ENCODE assay signal across 11 cellular contexts in the genomic region with DNA sequence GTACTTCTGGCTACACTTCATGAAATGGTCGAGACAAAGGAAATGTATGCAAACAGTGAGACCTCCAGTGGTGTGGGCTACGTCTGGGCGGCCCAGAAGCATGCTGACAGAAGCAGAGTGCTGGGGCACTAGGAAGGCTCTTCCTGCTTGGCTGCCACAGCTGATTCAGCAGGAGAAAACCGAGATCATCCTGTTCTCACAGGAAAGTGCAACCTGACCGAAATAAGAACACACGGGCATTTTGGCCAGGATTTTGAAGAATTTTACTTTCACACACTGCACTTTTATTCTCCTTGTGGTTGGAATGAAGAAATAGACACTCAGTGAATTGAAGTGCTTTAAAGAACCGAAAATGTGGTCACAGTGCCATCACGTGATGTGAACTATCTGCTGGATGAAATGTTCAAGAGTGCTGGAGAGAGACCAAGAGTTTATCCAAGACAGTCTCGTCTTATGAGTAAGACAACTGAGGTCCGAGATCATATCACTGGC.
DNase-seq lines count a peak whose midpoint lies in the region; ATAC-seq and TF ChIP-seq lines count a peak whose summit lies in the region.
"Had no signal": no experiment of that assay in that cellular context is flagged by ENCODE, and none has a peak within 500 bp of the region (broad histone marks: within the 10 kb centered on the region; RNA-seq: fewer than 3 reads in every experiment).

No MANE protein-coding gene starts in this region.

- H3K4me1 ChIP-seq in left ventricle myocardium inferior (peaks cover 32% of the 10 kb centered on the region), adipocyte (ENCODE audit: control insufficient read depth, insufficient read depth, low read length) (peaks cover 31% of the 10 kb centered on the region), hepatocyte (ENCODE audit: insufficient read depth) (peaks cover 22% of the 10 kb centered on the region), upper lobe of left lung (peaks cover 0 to 9% (median 2%) of the 10 kb centered on the region in 4 donors)

- no peaks in the 10 kb centered on the region for H3K79me2 ChIP-seq in hepatocyte

- no peaks in the 10 kb centered on the region for H3K4me1 Mint-ChIP-seq in activated CD4-positive, alpha-beta T cell treated with anti-CD3 and anti-CD28 coated beads, Interleukin-2, amount 10 ng/mL, durations not matched to agents 24 days and 14 days
- no peaks in the 10 kb centered on the region for H3K4me1 Mint-ChIP-seq in stimulated activated memory B cell treated with anti-CD40 and anti-IgM and Interleukin-4, amounts not matched to agents 10 μg/mL and 1 μg/mL and 100 μg/mL, for 72 hours
- H3K4me1 Mint-ChIP-seq: stimulated activated effector memory CD8-positive, alpha-beta T cell treated with anti-CD3 and anti-CD28 coated beads, Interleukin-12 subunit alpha, Interleukin-12 subunit beta, amount 100 ng/mL, for 72 hours had no signal

- 38% methylated on average over 10 of the region's 10 CpGs for WGBS in hepatocyte (ENCODE audit: low lambda C conversion rate, missing lambda C conversion rate)
- 29 to 39% methylated on average over 10 of the region's 10 CpGs for WGBS in upper lobe of left lung, 2 donors

- H3K9me3 ChIP-seq in left ventricle myocardium inferior (replicated peaks) = no peaks in the 10 kb centered on the region
- H3K9me3 ChIP-seq in adipocyte (ENCODE audit: control insufficient read depth, low read length) = no peaks in the 10 kb centered on the region
- H3K9me3 ChIP-seq in hepatocyte (ENCODE audit: low read depth) = no peaks in the 10 kb centered on the region
- H3K9me3 ChIP-seq in upper lobe of left lung = no peaks in the 10 kb centered on the region
- H3K9me3 ChIP-seq: sigmoid colon had no signal

- intact Hi-C loops in Right ventricle myocardium inferior (cut with DNase I) = loop anchor here (2.0 kb wide), 1 partner anchor 31 kb away; no protein-coding TSS in a partner anchor
- intact Hi-C loops in left ventricle myocardium inferior (cut with micrococcal nuclease) = no loop called here
- intact Hi-C loops in activated CD4-positive, alpha-beta T cell treated with anti-CD3 and anti-CD28 coated beads, Interleukin-2, amount 10 ng/mL, durations not matched to agents 24 days and 14 days (cut with micrococcal nuclease) = no loop called here

- H3K36me3 ChIP-seq in left ventricle myocardium inferior (no peaks in the 10 kb centered on the region), adipocyte (ENCODE audit: control insufficient read depth, insufficient read depth, low read length, severe bottlenecking) (no peaks in the 10 kb centered on the region), hepatocyte (replicated peaks; ENCODE audit: insufficient read depth, low read depth) (no peaks in the 10 kb centered on the region), upper lobe of left lung (no peaks in the 10 kb centered on the region)
- H3K36me3 ChIP-seq: sigmoid colon had no signal

- TF ChIP-seq POLR2A in upper lobe of left lung (IDR thresholded peaks at IDR 0.05) = no peak

- no peak overlapping the region for H3K9ac ChIP-seq in adipocyte (ENCODE audit: low read length)

- H3K4me3 ChIP-seq in left ventricle myocardium inferior (no peak overlapping the region), adipocyte (ENCODE audit: low read length) (peak overlapping the region; percentile 65), hepatocyte (no peak overlapping the region), upper lobe of left lung (no peak overlapping the region)
- H3K4me3 ChIP-seq: sigmoid colon had no signal

- H3K4me3 Mint-ChIP-seq in activated CD4-positive, alpha-beta T cell treated with anti-CD3 and anti-CD28 coated beads, Interleukin-2, amount 10 ng/mL, durations not matched to agents 24 days and 14 days = no peak overlapping the region
- H3K4me3 Mint-ChIP-seq in stimulated activated memory B cell treated with anti-CD40 and anti-IgM and Interleukin-4, amounts not matched to agents 10 μg/mL and 1 μg/mL and 100 μg/mL, for 72 hours = no peak overlapping the region
- H3K4me3 Mint-ChIP-seq: stimulated activated effector memory CD8-positive, alpha-beta T cell treated with anti-CD3 and anti-CD28 coated beads, Interleukin-12 subunit alpha, Interleukin-12 subunit beta, amount 100 ng/mL, for 72 hours had no signal

- TF ChIP-seq CTCF in left ventricle myocardium inferior (IDR thresholded peaks at IDR 0.05; ENCODE audit: borderline replicate concordance) = no peak
- TF ChIP-seq CTCF in hepatocyte (IDR thresholded peaks at IDR 0.05; ENCODE audit: poor library complexity) = peak; percentile 23
- peak in 4 of 6 experiments; percentile 6 to 56 (median 18) for TF ChIP-seq CTCF in upper lobe of left lung (IDR thresholded peaks at IDR 0.05)

- no peak for DNase-seq in Right ventricle myocardium inferior (ENCODE audit: missing footprints)
- DNase-seq in left ventricle myocardium inferior = no peak
- DNase-seq in adipocyte (ENCODE audit: low read depth) = no peak
- DNase-seq in hepatocyte (ENCODE audit: low spot score) = peak; percentile 45
- no peak for DNase-seq in upper lobe of left lung
- no peak for DNase-seq in NCI-H526 (lab: John Stamatoyannopoulos, UW)
- DNase-seq in activated CD4-positive, alpha-beta T cell treated with anti-CD3 and anti-CD28 coated beads, Interleukin-2, amount 10 ng/mL, durations not matched to agents 24 days and 14 days = no peak
- DNase-seq: SIG-M5, sigmoid colon had no signal

- TF ChIP-seq EP300 in upper lobe of left lung (IDR thresholded peaks at IDR 0.05) = no peak

- H3K27me3 ChIP-seq in left ventricle myocardium inferior (ENCODE audit: low read depth) = no peaks in the 10 kb centered on the region
- no peaks in the 10 kb centered on the region for H3K27me3 ChIP-seq in adipocyte (replicated peaks; ENCODE audit: control insufficient read depth, insufficient read depth, low read length)
- no peaks in the 10 kb centered on the region for H3K27me3 ChIP-seq in hepatocyte
- H3K27me3 ChIP-seq in upper lobe of left lung = no peaks in the 10 kb centered on the region
- H3K27me3 ChIP-seq: sigmoid colon had no signal

- H3K27ac ChIP-seq in left ventricle myocardium inferior (replicated peaks) = no peak overlapping the region
- no peak overlapping the region for H3K27ac ChIP-seq in hepatocyte
- H3K27ac ChIP-seq in upper lobe of left lung = peak overlapping the region in 2 of 4 donors; percentile 0 to 42

- H4K20me1 ChIP-seq in hepatocyte (ENCODE audit: insufficient read depth, poor library complexity, severe bottlenecking) = no peaks in the 10 kb centered on the region

- peak; percentile 65 for ATAC-seq in Right ventricle myocardium inferior
- ATAC-seq in upper lobe of left lung (ENCODE audit: low FRiP score in 2 of 2) = peak in 1 of 2 donors; percentile 35
- ATAC-seq in stimulated activated memory B cell treated with anti-CD40 and anti-IgM and Interleukin-4, amounts not matched to agents 10 μg/mL and 1 μg/mL and 100 μg/mL, for 72 hours = no peak
- ATAC-seq: stimulated activated effector memory CD8-positive, alpha-beta T cell treated with anti-CD3 and anti-CD28 coated beads, Interleukin-12 subunit alpha, Interleukin-12 subunit beta, amount 100 ng/mL, for 72 hours had no signal

- no peaks in the 10 kb centered on the region for H3K9me3 Mint-ChIP-seq in activated CD4-positive, alpha-beta T cell treated with anti-CD3 and anti-CD28 coated beads, Interleukin-2, amount 10 ng/mL, durations not matched to agents 24 days and 14 days
- peaks cover 3% of the 10 kb centered on the region for H3K9me3 Mint-ChIP-seq in stimulated activated memory B cell treated with anti-CD40 and anti-IgM and Interleukin-4, amounts not matched to agents 10 μg/mL and 1 μg/mL and 100 μg/mL, for 72 hours
- H3K9me3 Mint-ChIP-seq: stimulated activated effector memory CD8-positive, alpha-beta T cell treated with anti-CD3 and anti-CD28 coated beads, Interleukin-12 subunit alpha, Interleukin-12 subunit beta, amount 100 ng/mL, for 72 hours had no signal

- no peaks in the 10 kb centered on the region for H3K36me3 Mint-ChIP-seq in activated CD4-positive, alpha-beta T cell treated with anti-CD3 and anti-CD28 coated beads, Interleukin-2, amount 10 ng/mL, durations not matched to agents 24 days and 14 days (ENCODE audit: low read depth)
- H3K36me3 Mint-ChIP-seq in stimulated activated memory B cell treated with anti-CD40 and anti-IgM and Interleukin-4, amounts not matched to agents 10 μg/mL and 1 μg/mL and 100 μg/mL, for 72 hours = no peaks in the 10 kb centered on the region
- H3K36me3 Mint-ChIP-seq: stimulated activated effector memory CD8-positive, alpha-beta T cell treated with anti-CD3 and anti-CD28 coated beads, Interleukin-12 subunit alpha, Interleukin-12 subunit beta, amount 100 ng/mL, for 72 hours had no signal

- no peak overlapping the region for H3K27ac Mint-ChIP-seq in activated CD4-positive, alpha-beta T cell treated with anti-CD3 and anti-CD28 coated beads, Interleukin-2, amount 10 ng/mL, durations not matched to agents 24 days and 14 days
- no peak overlapping the region for H3K27ac Mint-ChIP-seq in stimulated activated memory B cell treated with anti-CD40 and anti-IgM and Interleukin-4, amounts not matched to agents 10 μg/mL and 1 μg/mL and 100 μg/mL, for 72 hours
- H3K27ac Mint-ChIP-seq: stimulated activated effector memory CD8-positive, alpha-beta T cell treated with anti-CD3 and anti-CD28 coated beads, Interleukin-12 subunit alpha, Interleukin-12 subunit beta, amount 100 ng/mL, for 72 hours had no signal

- H2AFZ ChIP-seq in hepatocyte = no peak overlapping the region

- H3K27me3 Mint-ChIP-seq in activated CD4-positive, alpha-beta T cell treated with anti-CD3 and anti-CD28 coated beads, Interleukin-2, amount 10 ng/mL, durations not matched to agents 24 days and 14 days = peaks cover 2% of the 10 kb centered on the region
- H3K27me3 Mint-ChIP-seq in stimulated activated memory B cell treated with anti-CD40 and anti-IgM and Interleukin-4, amounts not matched to agents 10 μg/mL and 1 μg/mL and 100 μg/mL, for 72 hours = no peaks in the 10 kb centered on the region

- H3K9me2 ChIP-seq in hepatocyte (replicated peaks; ENCODE audit: insufficient read depth) = no peaks in the 10 kb centered on the region

- peak overlapping the region; percentile 55 for H3K4me2 ChIP-seq in hepatocyte
